ENCODE assay signal across 2 cellular contexts in the genomic region with DNA sequence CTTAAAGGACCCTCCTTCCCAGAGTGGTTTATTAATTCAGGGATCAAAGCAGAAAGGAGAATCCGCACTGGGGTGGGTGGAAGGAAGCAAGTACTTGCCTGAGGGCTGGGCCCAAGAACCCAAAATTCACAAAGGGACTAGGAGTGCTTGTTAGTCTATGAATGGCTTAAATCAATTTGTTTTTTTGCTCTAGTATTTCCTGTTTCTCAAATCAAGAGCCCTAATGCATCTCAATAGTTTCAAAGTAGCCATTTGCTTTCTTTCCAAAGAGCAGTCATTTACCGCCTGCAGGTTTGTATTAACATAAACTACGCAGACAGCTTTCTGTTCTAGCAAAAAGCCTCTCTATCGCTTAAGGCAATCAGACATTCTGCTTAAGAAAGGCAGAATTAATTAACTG.
TF ChIP-seq lines count a peak whose summit lies in the region.

No MANE protein-coding gene starts in this region.

TF ChIP-seq in GM23338, 12 proteins besides CTCF, POLR2A, EP300 and RAD21:
- TF ChIP-seq EZH2phosphoT487 (IDR thresholded peaks at IDR 0.05; ENCODE audit: unreplicated experiment) = no peak
- no peak for TF ChIP-seq ZNF331 (CRISPR knock-in tag; IDR thresholded peaks at IDR 0.05; ENCODE audit: low read depth)
- TF ChIP-seq ETS1 (IDR thresholded peaks at IDR 0.05) = peak; percentile 58
- peak; percentile 96 for TF ChIP-seq NANOG (IDR thresholded peaks at IDR 0.05; ENCODE audit: borderline replicate concordance)
- TF ChIP-seq CREB1 (CRISPR knock-in tag; IDR thresholded peaks at IDR 0.05; ENCODE audit: low read depth) = peak; percentile 15; the same call in 1 of the 2 replicates

TF ChIP-seq in H1, 55 proteins besides CTCF, POLR2A, EP300 and RAD21:
- TF ChIP-seq NANOG (IDR thresholded peaks at IDR 0.05; ENCODE audit: insufficient read depth, low read depth, low read length, poor library complexity, severe bottlenecking) (peak; percentile 20), POU5F1 (IDR thresholded peaks at IDR 0.05; ENCODE audit: low read depth, low read length) (no peak)
TF ChIP-seq in H1: peak in this region for 1.
